9 cellular contexts compared by ENCODE assay signal in the genomic region with DNA sequence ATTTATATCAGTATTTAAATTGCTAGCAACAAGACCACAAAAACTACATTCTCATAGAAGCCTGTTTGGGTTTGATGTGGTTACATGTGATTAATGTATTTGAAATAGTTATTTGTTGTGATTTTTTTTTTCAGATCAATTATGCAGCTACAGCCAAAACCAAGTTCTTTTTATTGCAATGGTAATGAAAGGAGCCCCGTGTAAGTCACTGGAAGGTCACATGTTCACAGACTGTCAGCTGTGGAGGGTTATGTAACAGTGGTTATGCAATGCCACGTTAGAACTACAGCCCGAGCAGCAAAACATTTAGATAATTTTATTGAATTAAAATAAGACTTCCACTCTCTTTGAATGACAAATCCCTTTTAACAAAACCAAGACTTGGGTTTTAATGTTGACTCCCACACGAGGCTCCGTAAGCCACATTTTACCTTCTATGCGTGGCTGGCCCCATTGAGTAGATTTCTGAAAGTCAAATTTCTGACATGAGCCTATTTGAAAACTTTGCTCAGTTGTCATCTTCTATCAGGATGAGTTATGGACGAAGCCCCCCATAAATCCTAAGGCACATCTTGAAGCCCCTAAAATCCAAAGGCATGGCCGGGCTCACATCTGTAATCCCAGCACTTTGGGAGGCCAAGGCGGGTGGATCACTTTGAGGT. TPM values are rescaled to one million over a fixed set of nuclear protein-coding genes. Genes with fewer than 3 reads are reported as not detected.
A peak's percentile ranks its signal among the peaks of the same experiment; 100 is the strongest.
DNase-seq lines count a peak whose midpoint lies in the region; ATAC-seq, FAIRE-seq and TF ChIP-seq lines count a peak whose summit lies in the region.
"Had no signal": no experiment of that assay in that cellular context is flagged by ENCODE, and none has a peak within 500 bp of the region (broad histone marks: within the 10 kb centered on the region; RNA-seq: fewer than 3 reads in every experiment).

No MANE protein-coding gene starts in this region.

- no peaks in the 10 kb centered on the region for H3K9me3 ChIP-seq in A549

- no peak for TF ChIP-seq POLR2A in A549 (IDR thresholded peaks at IDR 0.05; ENCODE audit: low read length)
- no peak for TF ChIP-seq POLR2A in H54 (IDR thresholded peaks at IDR 0.05; ENCODE audit: low read depth, low read length)

- FAIRE-seq in A549 (lab: Jason Lieb, UNC) (no peak), H54 (lab: Jason Lieb, UNC) (no peak)
- FAIRE-seq: TTC549 had no signal

- 78% methylated on average over 9 of the region's 9 CpGs for WGBS in A549 (ENCODE audit: missing lambda C conversion rate)

- ATAC-seq in A549: no peak
- no peak for ATAC-seq in HG03521 (IDR thresholded peaks at IDR 0.05; ENCODE audit: unreplicated experiment)
- ATAC-seq in GM18909 (IDR thresholded peaks at IDR 0.05; ENCODE audit: poor library complexity, unreplicated experiment): no peak

- no peak for TF ChIP-seq CTCF in A549 (IDR thresholded peaks at IDR 0.05)

- no peak for TF ChIP-seq EP300 in A549 (IDR thresholded peaks at IDR 0.05)

- no peak overlapping the region; a peak in 1 of 6 replicates for H3K27ac ChIP-seq in A549

- no peak for TF ChIP-seq RAD21 in A549 (conservative IDR thresholded peaks at IDR 0.05 in 1 of 2, IDR thresholded peaks at IDR 0.05 in 1 of 2)

- POLR2A ChIA-PET in A549 (lab: Yijun Ruan, JAX): interaction anchor here (0.5 to 1.6 kb wide), 3 partner anchors 8 to 42 kb away, joined by 3 to 4 read pairs (median 3); a partner anchor contains a TSS

- H3K4me1 ChIP-seq in A549: peaks cover 25% of the 10 kb centered on the region

- CTCF ChIA-PET in A549 (lab: Yijun Ruan, JAX): interaction anchor here (0.7 to 3.3 kb wide), 12 partner anchors 9 to 149 kb away, joined by 3 to 35 read pairs (median 3); no protein-coding TSS in a partner anchor

- H3K4me3 ChIP-seq in A549: no peak overlapping the region

- H3K4me2 ChIP-seq in A549: no peak overlapping the region

- DNase-seq in A549 (ENCODE audit: low read depth in 1 of 2, low spot score in 1 of 2) (no peak), NCI-H226 (peak; percentile 49), cerebellum (ENCODE audit: low spot score) (peak; percentile 75), medulla oblongata (ENCODE audit: extremely low spot score) (peak; percentile 96), H54 (ENCODE audit: insufficient read length, low spot score) (no peak)
- no peak for DNase-seq in stimulated activated CD4-positive, alpha-beta T cell treated with anti-CD3 and anti-CD28 coated beads, Interleukin-4, amount 100 ng/mL, for 4 hours

TF ChIP-seq in A549, 52 proteins besides CTCF, POLR2A, EP300 and RAD21:
- TF ChIP-seq CHD4 (IDR thresholded peaks at IDR 0.05; ENCODE audit: borderline replicate concordance) (no peak), HOXB5 (CRISPR knock-in tag; IDR thresholded peaks at IDR 0.05) (no peak), SREBF2 (IDR thresholded peaks at IDR 0.05) (no peak), SMC3 (IDR thresholded peaks at IDR 0.05) (no peak), POLR2AphosphoS2 (conservative IDR thresholded peaks at IDR 0.05; ENCODE audit: low read length) (no peak), CEBPB (IDR thresholded peaks at IDR 0.05) (peak; percentile 79 to 88; a peak in 3 of 4 replicates), EHMT2 (IDR thresholded peaks at IDR 0.05; ENCODE audit: low read depth) (no peak), BHLHE40 (IDR thresholded peaks at IDR 0.05; ENCODE audit: low read depth, low read length) (no peak), ZSCAN20 (CRISPR knock-in tag; IDR thresholded peaks at IDR 0.05) (no peak), NFE2L2 (conservative IDR thresholded peaks at IDR 0.05; ENCODE audit: low read length) (no peak)
- TF ChIP-seq, protein P1, sequence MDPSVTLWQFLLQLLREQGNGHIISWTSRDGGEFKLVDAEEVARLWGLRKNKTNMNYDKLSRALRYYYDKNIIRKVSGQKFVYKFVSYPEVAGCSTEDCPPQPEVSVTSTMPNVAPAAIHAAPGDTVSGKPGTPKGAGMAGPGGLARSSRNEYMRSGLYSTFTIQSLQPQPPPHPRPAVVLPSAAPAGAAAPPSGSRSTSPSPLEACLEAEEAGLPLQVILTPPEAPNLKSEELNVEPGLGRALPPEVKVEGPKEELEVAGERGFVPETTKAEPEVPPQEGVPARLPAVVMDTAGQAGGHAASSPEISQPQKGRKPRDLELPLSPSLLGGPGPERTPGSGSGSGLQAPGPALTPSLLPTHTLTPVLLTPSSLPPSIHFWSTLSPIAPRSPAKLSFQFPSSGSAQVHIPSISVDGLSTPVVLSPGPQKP (IDR thresholded peaks at IDR 0.05; ENCODE audit: low read depth, low read length): no peak
- TF ChIP-seq, protein P2, sequence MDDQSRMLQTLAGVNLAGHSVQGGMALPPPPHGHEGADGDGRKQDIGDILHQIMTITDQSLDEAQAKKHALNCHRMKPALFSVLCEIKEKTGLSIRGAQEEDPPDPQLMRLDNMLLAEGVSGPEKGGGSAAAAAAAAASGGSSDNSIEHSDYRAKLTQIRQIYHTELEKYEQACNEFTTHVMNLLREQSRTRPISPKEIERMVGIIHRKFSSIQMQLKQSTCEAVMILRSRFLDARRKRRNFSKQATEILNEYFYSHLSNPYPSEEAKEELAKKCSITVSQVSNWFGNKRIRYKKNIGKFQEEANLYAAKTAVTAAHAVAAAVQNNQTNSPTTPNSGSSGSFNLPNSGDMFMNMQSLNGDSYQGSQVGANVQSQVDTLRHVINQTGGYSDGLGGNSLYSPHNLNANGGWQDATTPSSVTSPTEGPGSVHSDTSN (IDR thresholded peaks at IDR 0.05): no peak
- TF ChIP-seq, protein P3, sequence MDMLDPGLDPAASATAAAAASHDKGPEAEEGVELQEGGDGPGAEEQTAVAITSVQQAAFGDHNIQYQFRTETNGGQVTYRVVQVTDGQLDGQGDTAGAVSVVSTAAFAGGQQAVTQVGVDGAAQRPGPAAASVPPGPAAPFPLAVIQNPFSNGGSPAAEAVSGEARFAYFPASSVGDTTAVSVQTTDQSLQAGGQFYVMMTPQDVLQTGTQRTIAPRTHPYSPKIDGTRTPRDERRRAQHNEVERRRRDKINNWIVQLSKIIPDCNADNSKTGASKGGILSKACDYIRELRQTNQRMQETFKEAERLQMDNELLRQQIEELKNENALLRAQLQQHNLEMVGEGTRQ (IDR thresholded peaks at IDR 0.05): 0 out of 2 replicates have a peak, but pooled peaks have one; percentile 49
- TF ChIP-seq, protein P4, sequence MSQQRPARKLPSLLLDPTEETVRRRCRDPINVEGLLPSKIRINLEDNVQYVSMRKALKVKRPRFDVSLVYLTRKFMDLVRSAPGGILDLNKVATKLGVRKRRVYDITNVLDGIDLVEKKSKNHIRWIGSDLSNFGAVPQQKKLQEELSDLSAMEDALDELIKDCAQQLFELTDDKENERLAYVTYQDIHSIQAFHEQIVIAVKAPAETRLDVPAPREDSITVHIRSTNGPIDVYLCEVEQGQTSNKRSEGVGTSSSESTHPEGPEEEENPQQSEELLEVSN (IDR thresholded peaks at IDR 0.05; ENCODE audit: borderline replicate concordance, low read depth): no peak

RNA-seq across cellular contexts. Expression of a gene that starts 41.8 kb away (rescaled TPM):
- polyA plus RNA-seq in A549 (2011; rRNA removed): 27.5 and 29.1 TPM in 2 replicates
- 13.9 and 26.0 TPM in 2 replicates for polyA plus RNA-seq in A549 (2012; cell fraction: cytosol; rRNA removed)
- 24.6 and 30.1 TPM in 2 replicates for polyA plus RNA-seq in A549 (2012; cell fraction: nucleus; rRNA removed)
- polyA plus RNA-seq in A549 (2017; fragmentation: RNase III; extraction: RNeasy Plus Mini Kit Qiagen cat#74134 plus additional on column Dnase treatment): 32.2 to 40.4 TPM (median 40.4 TPM) in 3 replicates
- polyA minus RNA-seq in A549 (2011; rRNA and poly(A)+ RNA removed): 11.3 and 21.8 TPM in 2 replicates
- total RNA-seq in cerebellum: 73.1 TPM

Comparison
In these comparisons a context has a peak if more than half of its experiments do, and no peak if none do; other contexts are left out.
1. DNase-seq: peak in NCI-H226 (single experiment), cerebellum (single experiment) and medulla oblongata (single experiment); none in A549 (0 of 2), stimulated activated CD4-positive, alpha-beta T cell treated with anti-CD3 and anti-CD28 coated beads, Interleukin-4, amount 100 ng/mL, for 4 hours (0 of 2) and H54 (single experiment).